Comparison of ENCODE assay signal across 1 cellular context in genomic region chr20:10536531-10536930, GRCh38.
TF ChIP-seq lines count a peak whose summit lies in the region.

No MANE protein-coding gene starts in this region.

TF ChIP-seq in HepG2, 621 proteins besides CTCF, POLR2A, EP300 and RAD21 (continued from another document and continues in another):
- TF ChIP-seq SMAD3 (CRISPR knock-in tag; IDR thresholded peaks at IDR 0.05) (no peak), EEA1 (CRISPR knock-in tag; IDR thresholded peaks at IDR 0.05; ENCODE audit: borderline replicate concordance) (no peak), PITX1 (CRISPR knock-in tag; IDR thresholded peaks at IDR 0.05) (no peak), MEIS1 (CRISPR knock-in tag; IDR thresholded peaks at IDR 0.05; ENCODE audit: borderline replicate concordance) (no peak), ARNT2 (CRISPR knock-in tag; IDR thresholded peaks at IDR 0.05; ENCODE audit: low read depth) (no peak), ZNF180 (CRISPR knock-in tag; IDR thresholded peaks at IDR 0.05; ENCODE audit: borderline replicate concordance, low read depth) (no peak), ZNF292 (CRISPR knock-in tag; IDR thresholded peaks at IDR 0.05; ENCODE audit: borderline replicate concordance, low read depth) (no peak), MYNN (CRISPR knock-in tag; IDR thresholded peaks at IDR 0.05; ENCODE audit: low read depth) (no peak), IRF2 (CRISPR knock-in tag; IDR thresholded peaks at IDR 0.05) (peak; percentile 70; the same call in 1 of the 2 replicates), ZKSCAN1 (IDR thresholded peaks at IDR 0.05; ENCODE audit: low read length) (no peak), RXRB (CRISPR knock-in tag; IDR thresholded peaks at IDR 0.05; ENCODE audit: borderline replicate concordance) (peak; percentile 41; the same call in 1 of the 2 replicates), CHD2 (IDR thresholded peaks at IDR 0.05; ENCODE audit: low read depth, low read length) (no peak), PPARG (CRISPR knock-in tag; conservative IDR thresholded peaks at IDR 0.05) (no peak), GATA4 (IDR thresholded peaks at IDR 0.05; ENCODE audit: borderline replicate concordance, low read depth) (no peak), SIX1 (CRISPR knock-in tag; IDR thresholded peaks at IDR 0.05; ENCODE audit: borderline replicate concordance) (peak; percentile 12; the same call in 1 of the 2 replicates), POLR2AphosphoS5 (IDR thresholded peaks at IDR 0.05; ENCODE audit: low read depth, low read length) (no peak), SMC3 (IDR thresholded peaks at IDR 0.05; ENCODE audit: low read length) (peak; percentile 76), YEATS2 (CRISPR knock-in tag; IDR thresholded peaks at IDR 0.05; ENCODE audit: borderline replicate concordance) (0 out of 2 replicates have a peak, but pooled peaks have one; percentile 42), ZNF674 (CRISPR knock-in tag; IDR thresholded peaks at IDR 0.05; ENCODE audit: low read depth) (no peak), SRSF4 (IDR thresholded peaks at IDR 0.05; ENCODE audit: low read depth, low read length, poor library complexity, severe bottlenecking) (no peak), TEAD2 (CRISPR knock-in tag; IDR thresholded peaks at IDR 0.05) (no peak), PHF5A (CRISPR knock-in tag; IDR thresholded peaks at IDR 0.05; ENCODE audit: low read depth, unreplicated experiment) (no peak), KLF6 (CRISPR knock-in tag; IDR thresholded peaks at IDR 0.05) (no peak), ZNF574 (CRISPR knock-in tag; IDR thresholded peaks at IDR 0.05) (no peak), ZNF234 (CRISPR knock-in tag; conservative IDR thresholded peaks at IDR 0.05) (no peak), BORCS8-MEF2B (CRISPR knock-in tag; IDR thresholded peaks at IDR 0.05) (no peak), MTF2 (CRISPR knock-in tag; IDR thresholded peaks at IDR 0.05; ENCODE audit: borderline replicate concordance) (no peak), PHF20 (CRISPR knock-in tag; IDR thresholded peaks at IDR 0.05) (no peak), MED13 (CRISPR knock-in tag; IDR thresholded peaks at IDR 0.05) (no peak), ZNF792 (CRISPR knock-in tag; IDR thresholded peaks at IDR 0.05) (0 out of 2 replicates have a peak, but pooled peaks have one; percentile 65), ZGPAT (CRISPR knock-in tag; IDR thresholded peaks at IDR 0.05) (peak; percentile 26; the same call in 1 of the 2 replicates), ZNF276 (CRISPR knock-in tag; IDR thresholded peaks at IDR 0.05; ENCODE audit: low read depth) (no peak), MYC (CRISPR knock-in tag; IDR thresholded peaks at IDR 0.05; ENCODE audit: borderline replicate concordance) (no peak), ZFP62 (CRISPR knock-in tag; IDR thresholded peaks at IDR 0.05) (no peak), KLF11 (CRISPR knock-in tag; IDR thresholded peaks at IDR 0.05) (no peak), SIX4 (CRISPR knock-in tag; IDR thresholded peaks at IDR 0.05) (no peak), SP5 (CRISPR knock-in tag; IDR thresholded peaks at IDR 0.05; ENCODE audit: borderline replicate concordance, low read depth) (no peak)
- TF ChIP-seq, protein P1, sequence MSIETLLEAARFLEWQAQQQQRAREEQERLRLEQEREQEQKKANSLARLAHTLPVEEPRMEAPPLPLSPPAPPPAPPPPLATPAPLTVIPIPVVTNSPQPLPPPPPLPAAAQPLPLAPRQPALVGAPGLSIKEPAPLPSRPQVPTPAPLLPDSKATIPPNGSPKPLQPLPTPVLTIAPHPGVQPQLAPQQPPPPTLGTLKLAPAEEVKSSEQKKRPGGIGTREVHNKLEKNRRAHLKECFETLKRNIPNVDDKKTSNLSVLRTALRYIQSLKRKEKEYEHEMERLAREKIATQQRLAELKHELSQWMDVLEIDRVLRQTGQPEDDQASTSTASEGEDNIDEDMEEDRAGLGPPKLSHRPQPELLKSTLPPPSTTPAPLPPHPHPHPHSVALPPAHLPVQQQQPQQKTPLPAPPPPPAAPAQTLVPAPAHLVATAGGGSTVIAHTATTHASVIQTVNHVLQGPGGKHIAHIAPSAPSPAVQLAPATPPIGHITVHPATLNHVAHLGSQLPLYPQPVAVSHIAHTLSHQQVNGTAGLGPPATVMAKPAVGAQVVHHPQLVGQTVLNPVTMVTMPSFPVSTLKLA (IDR thresholded peaks at IDR 0.05): no peak
- TF ChIP-seq, protein P2, sequence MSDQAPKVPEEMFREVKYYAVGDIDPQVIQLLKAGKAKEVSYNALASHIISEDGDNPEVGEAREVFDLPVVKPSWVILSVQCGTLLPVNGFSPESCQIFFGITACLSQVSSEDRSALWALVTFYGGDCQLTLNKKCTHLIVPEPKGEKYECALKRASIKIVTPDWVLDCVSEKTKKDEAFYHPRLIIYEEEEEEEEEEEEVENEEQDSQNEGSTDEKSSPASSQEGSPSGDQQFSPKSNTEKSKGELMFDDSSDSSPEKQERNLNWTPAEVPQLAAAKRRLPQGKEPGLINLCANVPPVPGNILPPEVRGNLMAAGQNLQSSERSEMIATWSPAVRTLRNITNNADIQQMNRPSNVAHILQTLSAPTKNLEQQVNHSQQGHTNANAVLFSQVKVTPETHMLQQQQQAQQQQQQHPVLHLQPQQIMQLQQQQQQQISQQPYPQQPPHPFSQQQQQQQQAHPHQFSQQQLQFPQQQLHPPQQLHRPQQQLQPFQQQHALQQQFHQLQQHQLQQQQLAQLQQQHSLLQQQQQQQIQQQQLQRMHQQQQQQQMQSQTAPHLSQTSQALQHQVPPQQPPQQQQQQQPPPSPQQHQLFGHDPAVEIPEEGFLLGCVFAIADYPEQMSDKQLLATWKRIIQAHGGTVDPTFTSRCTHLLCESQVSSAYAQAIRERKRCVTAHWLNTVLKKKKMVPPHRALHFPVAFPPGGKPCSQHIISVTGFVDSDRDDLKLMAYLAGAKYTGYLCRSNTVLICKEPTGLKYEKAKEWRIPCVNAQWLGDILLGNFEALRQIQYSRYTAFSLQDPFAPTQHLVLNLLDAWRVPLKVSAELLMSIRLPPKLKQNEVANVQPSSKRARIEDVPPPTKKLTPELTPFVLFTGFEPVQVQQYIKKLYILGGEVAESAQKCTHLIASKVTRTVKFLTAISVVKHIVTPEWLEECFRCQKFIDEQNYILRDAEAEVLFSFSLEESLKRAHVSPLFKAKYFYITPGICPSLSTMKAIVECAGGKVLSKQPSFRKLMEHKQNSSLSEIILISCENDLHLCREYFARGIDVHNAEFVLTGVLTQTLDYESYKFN (CRISPR knock-in tag; conservative IDR thresholded peaks at IDR 0.05): no peak
- TF ChIP-seq, protein P3, sequence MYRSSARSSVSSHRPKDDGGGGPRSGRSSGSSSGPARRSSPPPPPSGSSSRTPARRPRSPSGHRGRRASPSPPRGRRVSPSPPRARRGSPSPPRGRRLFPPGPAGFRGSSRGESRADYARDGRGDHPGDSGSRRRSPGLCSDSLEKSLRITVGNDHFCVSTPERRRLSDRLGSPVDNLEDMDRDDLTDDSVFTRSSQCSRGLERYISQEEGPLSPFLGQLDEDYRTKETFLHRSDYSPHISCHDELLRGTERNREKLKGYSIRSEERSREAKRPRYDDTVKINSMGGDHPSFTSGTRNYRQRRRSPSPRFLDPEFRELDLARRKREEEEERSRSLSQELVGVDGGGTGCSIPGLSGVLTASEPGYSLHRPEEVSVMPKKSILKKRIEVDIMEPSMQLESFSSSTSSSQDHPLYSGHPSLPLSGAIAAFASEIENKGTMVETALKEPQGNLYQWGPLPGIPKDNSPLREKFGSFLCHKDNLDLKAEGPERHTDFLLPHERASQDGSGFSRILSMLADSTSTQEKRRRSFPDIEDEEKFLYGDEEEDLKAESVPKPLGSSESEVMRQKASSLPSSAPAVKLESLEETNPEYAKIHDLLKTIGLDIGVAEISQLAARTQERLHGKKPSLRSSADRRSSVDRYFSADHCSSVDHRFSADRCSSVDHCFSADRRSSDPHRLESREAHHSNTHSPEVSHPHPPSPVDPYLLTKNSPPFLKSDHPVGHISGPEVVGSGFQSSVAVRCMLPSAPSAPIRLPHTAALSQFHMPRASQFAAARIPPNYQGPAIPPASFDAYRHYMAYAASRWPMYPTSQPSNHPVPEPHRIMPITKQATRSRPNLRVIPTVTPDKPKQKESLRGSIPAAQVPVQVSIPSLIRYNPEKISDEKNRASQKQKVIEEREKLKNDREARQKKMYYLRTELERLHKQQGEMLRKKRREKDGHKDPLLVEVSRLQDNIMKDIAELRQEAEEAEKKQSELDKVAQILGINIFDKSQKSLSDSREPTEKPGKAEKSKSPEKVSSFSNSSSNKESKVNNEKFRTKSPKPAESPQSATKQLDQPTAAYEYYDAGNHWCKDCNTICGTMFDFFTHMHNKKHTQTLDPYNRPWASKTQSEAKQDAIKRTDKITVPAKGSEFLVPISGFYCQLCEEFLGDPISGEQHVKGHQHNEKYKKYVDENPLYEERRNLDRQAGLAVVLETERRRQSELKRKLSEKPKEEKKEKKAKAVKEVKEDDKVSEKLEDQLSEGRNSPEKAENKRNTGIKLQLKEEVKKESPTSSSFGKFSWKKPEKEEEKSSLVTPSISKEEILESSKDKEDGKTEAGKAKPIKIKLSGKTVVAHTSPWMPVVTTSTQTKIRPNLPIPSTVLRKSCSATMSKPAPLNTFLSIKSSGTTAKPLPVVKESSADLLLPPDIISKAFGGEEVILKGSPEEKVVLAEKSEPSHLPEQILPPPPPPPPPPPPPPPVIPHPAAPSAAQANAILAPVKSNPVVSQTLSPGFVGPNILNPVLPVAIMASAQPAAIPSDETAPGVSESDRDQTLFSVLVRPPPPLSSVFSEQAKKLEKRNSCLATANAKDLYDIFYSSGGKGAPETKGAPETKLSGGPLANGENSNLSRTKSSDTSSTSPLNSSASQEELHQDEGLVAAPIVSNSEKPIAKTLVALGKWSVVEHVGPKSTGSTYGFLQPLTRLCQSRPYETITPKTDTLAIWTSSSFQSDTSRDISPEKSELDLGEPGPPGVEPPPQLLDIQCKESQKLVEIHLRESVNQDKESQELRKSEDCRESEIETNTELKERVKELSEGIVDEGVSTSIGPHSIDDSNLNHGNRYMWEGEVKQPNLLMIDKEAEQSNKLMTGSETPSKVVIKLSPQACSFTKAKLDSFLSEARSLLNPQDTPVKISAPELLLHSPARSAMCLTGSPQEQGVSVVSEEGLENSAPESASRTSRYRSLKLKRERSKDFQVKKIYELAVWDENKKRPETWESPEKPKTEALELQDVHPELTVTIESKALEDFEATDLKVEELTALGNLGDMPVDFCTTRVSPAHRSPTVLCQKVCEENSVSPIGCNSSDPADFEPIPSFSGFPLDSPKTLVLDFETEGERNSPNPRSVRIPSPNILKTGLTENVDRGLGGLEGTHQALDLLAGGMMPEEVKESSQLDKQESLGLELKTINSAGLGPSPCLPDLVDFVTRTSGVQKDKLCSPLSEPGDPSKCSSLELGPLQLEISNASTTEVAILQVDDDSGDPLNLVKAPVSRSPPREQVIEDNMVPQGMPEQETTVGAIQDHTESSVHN (CRISPR knock-in tag; IDR thresholded peaks at IDR 0.05): no peak
- TF ChIP-seq, protein P4, sequence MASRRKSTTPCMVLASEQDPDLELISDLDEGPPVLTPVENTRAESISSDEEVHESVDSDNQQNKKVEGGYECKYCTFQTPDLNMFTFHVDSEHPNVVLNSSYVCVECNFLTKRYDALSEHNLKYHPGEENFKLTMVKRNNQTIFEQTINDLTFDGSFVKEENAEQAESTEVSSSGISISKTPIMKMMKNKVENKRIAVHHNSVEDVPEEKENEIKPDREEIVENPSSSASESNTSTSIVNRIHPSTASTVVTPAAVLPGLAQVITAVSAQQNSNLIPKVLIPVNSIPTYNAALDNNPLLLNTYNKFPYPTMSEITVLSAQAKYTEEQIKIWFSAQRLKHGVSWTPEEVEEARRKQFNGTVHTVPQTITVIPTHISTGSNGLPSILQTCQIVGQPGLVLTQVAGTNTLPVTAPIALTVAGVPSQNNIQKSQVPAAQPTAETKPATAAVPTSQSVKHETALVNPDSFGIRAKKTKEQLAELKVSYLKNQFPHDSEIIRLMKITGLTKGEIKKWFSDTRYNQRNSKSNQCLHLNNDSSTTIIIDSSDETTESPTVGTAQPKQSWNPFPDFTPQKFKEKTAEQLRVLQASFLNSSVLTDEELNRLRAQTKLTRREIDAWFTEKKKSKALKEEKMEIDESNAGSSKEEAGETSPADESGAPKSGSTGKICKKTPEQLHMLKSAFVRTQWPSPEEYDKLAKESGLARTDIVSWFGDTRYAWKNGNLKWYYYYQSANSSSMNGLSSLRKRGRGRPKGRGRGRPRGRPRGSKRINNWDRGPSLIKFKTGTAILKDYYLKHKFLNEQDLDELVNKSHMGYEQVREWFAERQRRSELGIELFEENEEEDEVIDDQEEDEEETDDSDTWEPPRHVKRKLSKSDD (CRISPR knock-in tag; IDR thresholded peaks at IDR 0.05; ENCODE audit: low read depth): no peak
